Comparison of ENCODE assay signal across 8 cellular contexts in genomic region chr17:81735181-81736102, GRCh38. TPM values are rescaled to one million over a fixed set of nuclear protein-coding genes. Genes with fewer than 3 reads are reported as not detected.
DNase-seq lines count a peak whose midpoint lies in the region; ATAC-seq and TF ChIP-seq lines count a peak whose summit lies in the region.

No MANE protein-coding gene starts in this region.

- TF ChIP-seq CTCF in heart left ventricle (IDR thresholded peaks at IDR 0.05) (no peak), upper lobe of left lung (IDR thresholded peaks at IDR 0.05) (no peak)

- WGBS in heart left ventricle, 4 donors = 34 to 46% (median 39%) methylated on average over 30 to 35 of the region's 35 CpGs
- 18 to 36% methylated on average over 14 to 33 of the region's 35 CpGs for WGBS in upper lobe of left lung, 2 donors

- H3K27me3 ChIP-seq in heart left ventricle = peaks cover 0 to 28% (median 0%) of the 10 kb centered on the region in 9 donors
- no peaks in the 10 kb centered on the region for H3K27me3 ChIP-seq in upper lobe of left lung

- H3K36me3 ChIP-seq in heart left ventricle (no peaks in the 10 kb centered on the region), upper lobe of left lung (no peaks in the 10 kb centered on the region)

- intact Hi-C loops in heart left ventricle (cut with DNase I) = no loop called here

- peaks cover 0 to 27% (median 4%) of the 10 kb centered on the region in 12 donors for H3K4me1 ChIP-seq in heart left ventricle
- peaks cover 4 to 22% (median 9%) of the 10 kb centered on the region in 4 donors for H3K4me1 ChIP-seq in upper lobe of left lung

- TF ChIP-seq EP300 in upper lobe of left lung (IDR thresholded peaks at IDR 0.05) = no peak

- H3K4me3 ChIP-seq in heart left ventricle = peak overlapping the region in 4 of 12 donors; percentile 3 to 20 (median 8)
- H3K4me3 ChIP-seq in upper lobe of left lung = peak overlapping the region in 3 of 4 donors; percentile 13 to 31 (median 21)

- DNase-seq in DMS 273 treated with DMSO at 0.1 percent for 48 hours (lab: John Stamatoyannopoulos, UW) = peak; percentile 30
- DNase-seq in SKM-1 treated with dmso at 0.1 percent for 144 hours (lab: John Stamatoyannopoulos, UW; ENCODE audit: unreplicated experiment) = peak; percentile 98
- DNase-seq in heart left ventricle = no peak
- peak; percentile 72 to 79 for DNase-seq in upper lobe of left lung
- DNase-seq in activated CD8-positive, alpha-beta memory T cell treated with anti-CD3 and anti-CD28 coated beads, Interleukin-2, amount 50 U/mL, for 4 hours = no peak
- DNase-seq in dermis blood vessel endothelial cell = no peak

- ATAC-seq in HG03108 (IDR thresholded peaks at IDR 0.05; ENCODE audit: unreplicated experiment) (peak; percentile 44), heart left ventricle (peak in 3 of 4 donors; percentile 30 to 44 (median 31)), upper lobe of left lung (ENCODE audit: low FRiP score in 2 of 2) (peak; percentile 62 to 64), GM18502 (IDR thresholded peaks at IDR 0.05; ENCODE audit: poor library complexity, unreplicated experiment) (no peak)

- H3K27ac ChIP-seq in heart left ventricle (no peak overlapping the region), upper lobe of left lung (peak overlapping the region in 1 of 4 donors; percentile 35)

- H3K9me3 ChIP-seq in heart left ventricle (no peaks in the 10 kb centered on the region), upper lobe of left lung (no peaks in the 10 kb centered on the region)

- TF ChIP-seq POLR2A in heart left ventricle (IDR thresholded peaks at IDR 0.05) (no peak), upper lobe of left lung (IDR thresholded peaks at IDR 0.05) (peak in 1 of 4 donors; percentile 30)

RNA-seq across cellular contexts. Expression of gene SLC25A10, which starts 23.4 kb away (rescaled TPM):
- total RNA-seq in heart left ventricle (10 to 100 TPM in 2 of 9 donors, 1 to 10 TPM in 7; 7.0 to 13.6 (median 8.2) TPM), upper lobe of left lung (10 to 100 TPM in 5 of 6 donors, 1 to 10 TPM in 1; 9.9 to 20.2 (median 12.7) TPM), dermis blood vessel endothelial cell (11.4 and 28.4 TPM in 2 replicates)
- 10 to 100 TPM; 10.8 to 17.9 TPM for polyA plus RNA-seq in heart left ventricle

RNA-seq across cellular contexts. Expression of gene MRPL12, which starts 32.3 kb away (rescaled TPM):
- total RNA-seq in heart left ventricle (100 to 1,000 TPM in 8 of 9 donors, 10 to 100 TPM in 1; 98.8 to 182 (median 133) TPM), upper lobe of left lung (10 to 100 TPM; 29.3 to 69.8 (median 47.8) TPM), dermis blood vessel endothelial cell (8.2 and 10.9 TPM in 2 replicates)
- polyA plus RNA-seq in heart left ventricle = 100 to 1,000 TPM; 343 to 525 TPM

RNA-seq across cellular contexts. Expression of gene HGS, which starts 51.6 kb away (rescaled TPM):
- total RNA-seq in heart left ventricle (10 to 100 TPM; 37.4 to 90.8 (median 40.3) TPM), upper lobe of left lung (100 to 1,000 TPM in 4 of 6 donors, 10 to 100 TPM in 2; 74.7 to 164 (median 108) TPM), dermis blood vessel endothelial cell (59.7 and 98.5 TPM in 2 replicates)
- polyA plus RNA-seq in heart left ventricle = 10 to 100 TPM; 53.8 to 81.4 TPM

RNA-seq across cellular contexts. Expression of gene ARL16, which starts 51.8 kb away (rescaled TPM):
- total RNA-seq in heart left ventricle (10 to 100 TPM; 10.2 to 22.3 (median 13.3) TPM), upper lobe of left lung (10 to 100 TPM; 16.9 to 47.1 (median 20.5) TPM), dermis blood vessel endothelial cell (21.0 and 25.2 TPM in 2 replicates)
- 10 to 100 TPM; 22.4 to 23.6 TPM for polyA plus RNA-seq in heart left ventricle

Comparison
In these comparisons a context has a peak if more than half of its experiments do, and no peak if none do; other contexts are left out.
1. DNase-seq: peak in DMS 273 treated with DMSO at 0.1 percent for 48 hours (single experiment), SKM-1 treated with dmso at 0.1 percent for 144 hours (single experiment) and upper lobe of left lung (2 of 2); none in heart left ventricle (0 of 5), activated CD8-positive, alpha-beta memory T cell treated with anti-CD3 and anti-CD28 coated beads, Interleukin-2, amount 50 U/mL, for 4 hours (single experiment) and dermis blood vessel endothelial cell (single experiment).